Comparison of ENCODE assay signal across 20 cellular contexts in genomic region chr3:129602309-129602708, GRCh38. TPM values are rescaled to one million over a fixed set of nuclear protein-coding genes. Genes with fewer than 3 reads are reported as not detected.
DNase-seq lines count a peak whose midpoint lies in the region; ATAC-seq and TF ChIP-seq lines count a peak whose summit lies in the region.
"Had no signal": no experiment of that assay in that cellular context is flagged by ENCODE, and none has a peak within 500 bp of the region (broad histone marks: within the 10 kb centered on the region; RNA-seq: fewer than 3 reads in every experiment).

No MANE protein-coding gene starts in this region.

- peaks cover 77% of the 10 kb centered on the region for H3K4me1 Mint-ChIP-seq in brain

- no peaks in the 10 kb centered on the region for H3K36me3 ChIP-seq in lung (ENCODE audit: control insufficient read depth in 2 of 2, insufficient read depth in 2 of 2, low read length in 2 of 2)
- H3K36me3 ChIP-seq: pancreas had no signal

- H3K4me3 ChIP-seq in lung = no peak overlapping the region
- H3K4me3 ChIP-seq: GM12878 had no signal

- peaks cover 21% of the 10 kb centered on the region for H3K27me3 Mint-ChIP-seq in brain

- WGBS in lung, 2 donors = 63 to 76% methylated on average over 11 of the region's 11 CpGs

- DNase-seq in DMS153 (lab: John Stamatoyannopoulos, UW) = peak; percentile 30
- DNase-seq in DMS153 treated with DMSO at 0.1 percent for 48 hours (lab: John Stamatoyannopoulos, UW; ENCODE audit: unreplicated experiment) = no peak
- no peak for DNase-seq in lung (ENCODE audit: low spot score)
- no peak for DNase-seq in stimulated activated CD8-positive, alpha-beta memory T cell treated with anti-CD3 and anti-CD28 coated beads, Interleukin-4, amount 100 ng/mL, for 48 hours
- DNase-seq in stimulated activated CD4-positive, alpha-beta T cell treated with anti-CD3 and anti-CD28 coated beads, Interleukin-2, amount 100 ng/mL, for 48 hours = no peak
- no peak for DNase-seq in putamen (ENCODE audit: low spot score)
- DNase-seq: activated CD4-positive, alpha-beta T cell treated with anti-CD3 and anti-CD28 coated beads, Interleukin-2, amount 50 U/mL, for 48 hours; activated effector memory CD4-positive, alpha-beta T cell treated with Interleukin-2 at 50 U/mL for 16 hours; cerebellar nuclear complex; KBM-7; NCI-H2171; PC-3; T-helper 9 cell had no signal

- peaks cover 0 to 34% of the 10 kb centered on the region in 2 donors for H3K4me1 ChIP-seq in lung (ENCODE audit: control insufficient read depth in 2 of 2, insufficient read depth in 2 of 2, low read length in 2 of 2)

- no peaks in the 10 kb centered on the region for H3K27me3 ChIP-seq in lung (ENCODE audit: control insufficient read depth, insufficient read depth)
- H3K27me3 ChIP-seq: pancreas had no signal

- H3K4me3 Mint-ChIP-seq in brain = peak overlapping the region in 4 of 5 experiments; percentile 6 to 97 (median 28)

- H3K27ac ChIP-seq in lung (ENCODE audit: low read depth in 1 of 2, low read length in 1 of 2) = peak overlapping the region; percentile 4 to 90
- H3K27ac ChIP-seq in temporal lobe (ENCODE audit: low read depth, low read length) = peak overlapping the region; percentile 14
- H3K27ac ChIP-seq: 22Rv1 had no signal

- H3K9me3 ChIP-seq in lung (ENCODE audit: control insufficient read depth in 2 of 2, insufficient read depth in 1 of 2, low read length in 1 of 2) = no peaks in the 10 kb centered on the region
- H3K9me3 ChIP-seq: pancreas had no signal

- TF ChIP-seq CTCF in brain (conservative IDR thresholded peaks at IDR 0.05) (no peak), lung (IDR thresholded peaks at IDR 0.05; ENCODE audit: control extremely low read depth, extremely low read depth) (no peak)

- peaks cover 0 to 5% (median 0%) of the 10 kb centered on the region in 5 experiments for H3K9me3 Mint-ChIP-seq in brain

- peak overlapping the region in 2 of 5 experiments; percentile 27 to 96 for H3K27ac Mint-ChIP-seq in brain

- ATAC-seq in lung (ENCODE audit: insufficient read depth, low FRiP score) = no peak
- ATAC-seq: GM12878, HCT116 had no signal

- no peaks in the 10 kb centered on the region for H3K36me3 Mint-ChIP-seq in brain

RNA-seq across cellular contexts. Expression of gene PLXND1, which starts 4.2 kb away (rescaled TPM):
- 151 TPM for polyA plus RNA-seq in brain (ENCODE audit: insufficient read depth, low read depth, low replicate concordance)
- 100 to 1,000 TPM; 191 to 233 TPM for total RNA-seq in lung
- polyA plus RNA-seq in lung = 100 to 1,000 TPM; 128 to 168 TPM
- total RNA-seq in temporal lobe = 24.1 TPM

RNA-seq across cellular contexts. Expression of gene H1-8, which starts 59.3 kb away (rescaled TPM):
- polyA plus RNA-seq in brain (ENCODE audit: insufficient read depth, low read depth, low replicate concordance) = not detected
- not detected for total RNA-seq in lung
- polyA plus RNA-seq in lung = not detected
- not detected for total RNA-seq in temporal lobe
- total RNA-seq: fibroblast of villous mesenchyme, GM12878, pancreas, PC-3 had no signal
- polyA plus RNA-seq: GM12878, pancreas had no signal
